Comparison of ENCODE assay signal across 11 cellular contexts in genomic region chr3:102069211-102069662, GRCh38.
DNase-seq lines count a peak whose midpoint lies in the region; TF ChIP-seq lines count a peak whose summit lies in the region.
"Had no signal": no experiment of that assay in that cellular context is flagged by ENCODE, and none has a peak within 500 bp of the region (broad histone marks: within the 10 kb centered on the region; RNA-seq: fewer than 3 reads in every experiment).

No MANE protein-coding gene starts in this region.

- TF ChIP-seq POLR2A in uterus (IDR thresholded peaks at IDR 0.05) (no peak), esophagus muscularis mucosa (IDR thresholded peaks at IDR 0.05; ENCODE audit: low read depth) (no peak)

- H3K9me3 ChIP-seq in hepatocyte (ENCODE audit: low read depth) (no peaks in the 10 kb centered on the region), uterus (no peaks in the 10 kb centered on the region), esophagus muscularis mucosa (no peaks in the 10 kb centered on the region)
- H3K9me3 ChIP-seq: thyroid gland had no signal

- H3K36me3 ChIP-seq in hepatocyte (replicated peaks; ENCODE audit: insufficient read depth, low read depth) (no peaks in the 10 kb centered on the region), uterus (no peaks in the 10 kb centered on the region), esophagus muscularis mucosa (no peaks in the 10 kb centered on the region)
- H3K36me3 ChIP-seq: thyroid gland had no signal

- in situ Hi-C loops in astrocyte of the cerebellum (cut with HindIII; ENCODE audit: low sequenced_read_pairs), result no loop called here

- H3K27me3 ChIP-seq in hepatocyte, result no peaks in the 10 kb centered on the region
- no peaks in the 10 kb centered on the region for H3K27me3 ChIP-seq in uterus
- no peaks in the 10 kb centered on the region for H3K27me3 ChIP-seq in esophagus muscularis mucosa
- H3K27me3 ChIP-seq: thyroid gland had no signal

- WGBS in hepatocyte (ENCODE audit: low lambda C conversion rate, missing lambda C conversion rate), result 75% methylated on average over 1 of the region's 1 CpG
- 88% methylated on average over 1 of the region's 1 CpG for WGBS in esophagus muscularis mucosa

- no peak overlapping the region for H3K4me3 ChIP-seq in astrocyte of the cerebellum (ENCODE audit: low read depth, low read length)
- H3K4me3 ChIP-seq in hepatocyte, result no peak overlapping the region
- no peak overlapping the region for H3K4me3 ChIP-seq in uterus
- H3K4me3 ChIP-seq in esophagus muscularis mucosa, result no peak overlapping the region
- H3K4me3 ChIP-seq: thyroid gland had no signal

- H3K4me3 Mint-ChIP-seq in activated naive CD8-positive, alpha-beta T cell, result no peak overlapping the region
- no peak overlapping the region for H3K4me3 Mint-ChIP-seq in activated naive CD8-positive, alpha-beta T cell treated with anti-CD3 and anti-CD28 coated beads for 36 hours

- peaks cover 18% of the 10 kb centered on the region for H3K4me1 Mint-ChIP-seq in activated naive CD8-positive, alpha-beta T cell (ENCODE audit: low read depth)
- H3K4me1 Mint-ChIP-seq in activated naive CD8-positive, alpha-beta T cell treated with anti-CD3 and anti-CD28 coated beads for 36 hours, result peaks cover 14% of the 10 kb centered on the region

- TF ChIP-seq CTCF in astrocyte of the cerebellum (IDR thresholded peaks at IDR 0.05; ENCODE audit: low read depth, low read length, missing control alignments), result no peak
- TF ChIP-seq CTCF in hepatocyte (IDR thresholded peaks at IDR 0.05; ENCODE audit: poor library complexity), result no peak
- TF ChIP-seq CTCF in uterus (IDR thresholded peaks at IDR 0.05), result no peak
- TF ChIP-seq CTCF in esophagus muscularis mucosa (IDR thresholded peaks at IDR 0.05), result no peak

- no peaks in the 10 kb centered on the region for H3K9me2 ChIP-seq in hepatocyte (replicated peaks; ENCODE audit: insufficient read depth)

- H3K9me3 Mint-ChIP-seq in activated naive CD8-positive, alpha-beta T cell (ENCODE audit: low read depth), result no peaks in the 10 kb centered on the region
- H3K9me3 Mint-ChIP-seq in activated naive CD8-positive, alpha-beta T cell treated with anti-CD3 and anti-CD28 coated beads for 36 hours, result no peaks in the 10 kb centered on the region

- H4K20me1 ChIP-seq in hepatocyte (ENCODE audit: insufficient read depth, poor library complexity, severe bottlenecking), result no peaks in the 10 kb centered on the region

- intact Hi-C loops in uterus (cut with DNase I; ENCODE audit: low total_unique reads), result no loop called here
- intact Hi-C loops in esophagus muscularis mucosa (cut with DNase I), result no loop called here

- TF ChIP-seq EP300 in esophagus muscularis mucosa (IDR thresholded peaks at IDR 0.05), result no peak

- H3K27ac ChIP-seq in hepatocyte, result peak overlapping the region; percentile 74
- H3K27ac ChIP-seq in uterus, result peak overlapping the region; percentile 36 to 74
- no peak overlapping the region for H3K27ac ChIP-seq in esophagus muscularis mucosa (replicated peaks in 1 of 4)
- H3K27ac ChIP-seq: thyroid gland had no signal

- no peaks in the 10 kb centered on the region for H3K79me2 ChIP-seq in hepatocyte

- H3K27me3 Mint-ChIP-seq in activated naive CD8-positive, alpha-beta T cell, result no peaks in the 10 kb centered on the region
- no peaks in the 10 kb centered on the region for H3K27me3 Mint-ChIP-seq in activated naive CD8-positive, alpha-beta T cell treated with anti-CD3 and anti-CD28 coated beads for 36 hours

- peaks cover 5% of the 10 kb centered on the region for H3K4me1 ChIP-seq in hepatocyte (ENCODE audit: insufficient read depth)
- H3K4me1 ChIP-seq in uterus, result peaks cover 0 to 6% of the 10 kb centered on the region in 2 donors
- H3K4me1 ChIP-seq in esophagus muscularis mucosa, result peaks cover 0 to 20% (median 4%) of the 10 kb centered on the region in 4 donors
- H3K4me1 ChIP-seq: thyroid gland had no signal

- DNase-seq in activated naive CD8-positive, alpha-beta T cell treated with anti-CD3 and anti-CD28 coated beads for 36 hours, result no peak
- DNase-seq in astrocyte of the cerebellum (ENCODE audit: low read depth) (peak; percentile 55), hepatocyte (ENCODE audit: low spot score) (peak; percentile 42), uterus (peak in 1 of 2 donors; percentile 39), NCI-H2029 treated with DMSO at 0.1 percent for 48 hours (lab: John Stamatoyannopoulos, UW) (no peak), NCI-H510A (lab: John Stamatoyannopoulos, UW) (no peak), esophagus muscularis mucosa (ENCODE audit: extremely low spot score) (no peak)
- DNase-seq: NCI-H187; stimulated activated CD4-positive, alpha-beta T cell treated with anti-CD3 and anti-CD28 coated beads, Interleukin-4, amount 100 ng/mL, for 1 hour; thyroid gland had no signal

- H3K27ac Mint-ChIP-seq in activated naive CD8-positive, alpha-beta T cell, result peak overlapping the region; percentile 24
- H3K27ac Mint-ChIP-seq in activated naive CD8-positive, alpha-beta T cell treated with anti-CD3 and anti-CD28 coated beads for 36 hours, result no peak overlapping the region

- no peak overlapping the region for H2AFZ ChIP-seq in hepatocyte

- H3K4me2 ChIP-seq in hepatocyte, result no peak overlapping the region

- H3K36me3 Mint-ChIP-seq in activated naive CD8-positive, alpha-beta T cell, result peaks cover 3% of the 10 kb centered on the region
- H3K36me3 Mint-ChIP-seq in activated naive CD8-positive, alpha-beta T cell treated with anti-CD3 and anti-CD28 coated beads for 36 hours, result no peaks in the 10 kb centered on the region

Comparison
In these comparisons a context has a peak if more than half of its experiments do, and no peak if none do; other contexts are left out.
1. DNase-seq: peak in astrocyte of the cerebellum (single experiment) and hepatocyte (single experiment); none in activated naive CD8-positive, alpha-beta T cell treated with anti-CD3 and anti-CD28 coated beads for 36 hours (single experiment), NCI-H2029 treated with DMSO at 0.1 percent for 48 hours (single experiment), NCI-H510A (single experiment) and esophagus muscularis mucosa (single experiment).
2. H3K27ac ChIP-seq: peak in hepatocyte (single experiment) and uterus (2 of 2); none in esophagus muscularis mucosa (0 of 4).